ENCODE assay signal across 1 cellular context in genomic region chr16:81446318-81447275, GRCh38.
TF ChIP-seq lines count a peak whose summit lies in the region.

No MANE protein-coding gene starts in this region.

TF ChIP-seq in HepG2, 621 proteins besides CTCF, POLR2A, EP300 and RAD21 (continued from another document and continues in another):
- TF ChIP-seq ZNF776 (CRISPR knock-in tag; IDR thresholded peaks at IDR 0.05) = no peak
- no peak for TF ChIP-seq JARID2 (CRISPR knock-in tag; IDR thresholded peaks at IDR 0.05; ENCODE audit: insufficient replicate concordance)
- TF ChIP-seq ZNF350 (CRISPR knock-in tag; IDR thresholded peaks at IDR 0.05; ENCODE audit: borderline replicate concordance, low read depth) = no peak
- no peak; the same call in 1 of the 2 replicates for TF ChIP-seq ZNF609 (CRISPR knock-in tag; IDR thresholded peaks at IDR 0.05; ENCODE audit: borderline replicate concordance)
- TF ChIP-seq, protein P1, sequence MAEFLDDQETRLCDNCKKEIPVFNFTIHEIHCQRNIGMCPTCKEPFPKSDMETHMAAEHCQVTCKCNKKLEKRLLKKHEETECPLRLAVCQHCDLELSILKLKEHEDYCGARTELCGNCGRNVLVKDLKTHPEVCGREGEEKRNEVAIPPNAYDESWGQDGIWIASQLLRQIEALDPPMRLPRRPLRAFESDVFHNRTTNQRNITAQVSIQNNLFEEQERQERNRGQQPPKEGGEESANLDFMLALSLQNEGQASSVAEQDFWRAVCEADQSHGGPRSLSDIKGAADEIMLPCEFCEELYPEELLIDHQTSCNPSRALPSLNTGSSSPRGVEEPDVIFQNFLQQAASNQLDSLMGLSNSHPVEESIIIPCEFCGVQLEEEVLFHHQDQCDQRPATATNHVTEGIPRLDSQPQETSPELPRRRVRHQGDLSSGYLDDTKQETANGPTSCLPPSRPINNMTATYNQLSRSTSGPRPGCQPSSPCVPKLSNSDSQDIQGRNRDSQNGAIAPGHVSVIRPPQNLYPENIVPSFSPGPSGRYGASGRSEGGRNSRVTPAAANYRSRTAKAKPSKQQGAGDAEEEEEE (CRISPR knock-in tag; IDR thresholded peaks at IDR 0.05; ENCODE audit: borderline replicate concordance) = no peak
- TF ChIP-seq GTF2F1 (IDR thresholded peaks at IDR 0.05; ENCODE audit: low read length) = no peak
- no peak for TF ChIP-seq TARDBP (CRISPR knock-in tag; IDR thresholded peaks at IDR 0.05)
- TF ChIP-seq, protein P2, sequence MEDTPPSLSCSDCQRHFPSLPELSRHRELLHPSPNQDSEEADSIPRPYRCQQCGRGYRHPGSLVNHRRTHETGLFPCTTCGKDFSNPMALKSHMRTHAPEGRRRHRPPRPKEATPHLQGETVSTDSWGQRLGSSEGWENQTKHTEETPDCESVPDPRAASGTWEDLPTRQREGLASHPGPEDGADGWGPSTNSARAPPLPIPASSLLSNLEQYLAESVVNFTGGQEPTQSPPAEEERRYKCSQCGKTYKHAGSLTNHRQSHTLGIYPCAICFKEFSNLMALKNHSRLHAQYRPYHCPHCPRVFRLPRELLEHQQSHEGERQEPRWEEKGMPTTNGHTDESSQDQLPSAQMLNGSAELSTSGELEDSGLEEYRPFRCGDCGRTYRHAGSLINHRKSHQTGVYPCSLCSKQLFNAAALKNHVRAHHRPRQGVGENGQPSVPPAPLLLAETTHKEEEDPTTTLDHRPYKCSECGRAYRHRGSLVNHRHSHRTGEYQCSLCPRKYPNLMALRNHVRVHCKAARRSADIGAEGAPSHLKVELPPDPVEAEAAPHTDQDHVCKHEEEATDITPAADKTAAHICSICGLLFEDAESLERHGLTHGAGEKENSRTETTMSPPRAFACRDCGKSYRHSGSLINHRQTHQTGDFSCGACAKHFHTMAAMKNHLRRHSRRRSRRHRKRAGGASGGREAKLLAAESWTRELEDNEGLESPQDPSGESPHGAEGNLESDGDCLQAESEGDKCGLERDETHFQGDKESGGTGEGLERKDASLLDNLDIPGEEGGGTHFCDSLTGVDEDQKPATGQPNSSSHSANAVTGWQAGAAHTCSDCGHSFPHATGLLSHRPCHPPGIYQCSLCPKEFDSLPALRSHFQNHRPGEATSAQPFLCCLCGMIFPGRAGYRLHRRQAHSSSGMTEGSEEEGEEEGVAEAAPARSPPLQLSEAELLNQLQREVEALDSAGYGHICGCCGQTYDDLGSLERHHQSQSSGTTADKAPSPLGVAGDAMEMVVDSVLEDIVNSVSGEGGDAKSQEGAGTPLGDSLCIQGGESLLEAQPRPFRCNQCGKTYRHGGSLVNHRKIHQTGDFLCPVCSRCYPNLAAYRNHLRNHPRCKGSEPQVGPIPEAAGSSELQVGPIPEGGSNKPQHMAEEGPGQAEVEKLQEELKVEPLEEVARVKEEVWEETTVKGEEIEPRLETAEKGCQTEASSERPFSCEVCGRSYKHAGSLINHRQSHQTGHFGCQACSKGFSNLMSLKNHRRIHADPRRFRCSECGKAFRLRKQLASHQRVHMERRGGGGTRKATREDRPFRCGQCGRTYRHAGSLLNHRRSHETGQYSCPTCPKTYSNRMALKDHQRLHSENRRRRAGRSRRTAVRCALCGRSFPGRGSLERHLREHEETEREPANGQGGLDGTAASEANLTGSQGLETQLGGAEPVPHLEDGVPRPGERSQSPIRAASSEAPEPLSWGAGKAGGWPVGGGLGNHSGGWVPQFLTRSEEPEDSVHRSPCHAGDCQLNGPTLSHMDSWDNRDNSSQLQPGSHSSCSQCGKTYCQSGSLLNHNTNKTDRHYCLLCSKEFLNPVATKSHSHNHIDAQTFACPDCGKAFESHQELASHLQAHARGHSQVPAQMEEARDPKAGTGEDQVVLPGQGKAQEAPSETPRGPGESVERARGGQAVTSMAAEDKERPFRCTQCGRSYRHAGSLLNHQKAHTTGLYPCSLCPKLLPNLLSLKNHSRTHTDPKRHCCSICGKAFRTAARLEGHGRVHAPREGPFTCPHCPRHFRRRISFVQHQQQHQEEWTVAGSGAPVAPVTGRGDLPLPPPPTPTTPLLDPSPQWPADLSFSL (CRISPR knock-in tag; IDR thresholded peaks at IDR 0.05) = no peak
- no peak; the same call in 1 of the 2 replicates for TF ChIP-seq TAF1 (CRISPR knock-in tag; IDR thresholded peaks at IDR 0.05)
- TF ChIP-seq ZNF382 (CRISPR knock-in tag; IDR thresholded peaks at IDR 0.05; ENCODE audit: borderline replicate concordance) = no peak
- no peak; the same call in 1 of the 2 replicates for TF ChIP-seq HINFP (CRISPR knock-in tag; IDR thresholded peaks at IDR 0.05; ENCODE audit: low read depth)
- no peak for TF ChIP-seq ZNF574 (CRISPR knock-in tag; IDR thresholded peaks at IDR 0.05)
- no peak for TF ChIP-seq ZNF225 (CRISPR knock-in tag; IDR thresholded peaks at IDR 0.05)
- TF ChIP-seq AGO1 (IDR thresholded peaks at IDR 0.05; ENCODE audit: low read depth, low read length, poor library complexity, severe bottlenecking) = no peak
- TF ChIP-seq, protein P3, sequence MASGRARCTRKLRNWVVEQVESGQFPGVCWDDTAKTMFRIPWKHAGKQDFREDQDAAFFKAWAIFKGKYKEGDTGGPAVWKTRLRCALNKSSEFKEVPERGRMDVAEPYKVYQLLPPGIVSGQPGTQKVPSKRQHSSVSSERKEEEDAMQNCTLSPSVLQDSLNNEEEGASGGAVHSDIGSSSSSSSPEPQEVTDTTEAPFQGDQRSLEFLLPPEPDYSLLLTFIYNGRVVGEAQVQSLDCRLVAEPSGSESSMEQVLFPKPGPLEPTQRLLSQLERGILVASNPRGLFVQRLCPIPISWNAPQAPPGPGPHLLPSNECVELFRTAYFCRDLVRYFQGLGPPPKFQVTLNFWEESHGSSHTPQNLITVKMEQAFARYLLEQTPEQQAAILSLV (CRISPR knock-in tag; IDR thresholded peaks at IDR 0.05; ENCODE audit: borderline replicate concordance) = no peak
- no peak for TF ChIP-seq ZMYM3 (CRISPR knock-in tag; IDR thresholded peaks at IDR 0.05)
- no peak for TF ChIP-seq HHEX (CRISPR knock-in tag; IDR thresholded peaks at IDR 0.05)
- TF ChIP-seq TGIF2 (CRISPR knock-in tag; IDR thresholded peaks at IDR 0.05) = no peak
- no peak; the same call in 1 of the 2 replicates for TF ChIP-seq ZFP1 (CRISPR knock-in tag; IDR thresholded peaks at IDR 0.05)
- TF ChIP-seq ATF7-NPFF (CRISPR knock-in tag; IDR thresholded peaks at IDR 0.05; ENCODE audit: low read depth) = no peak
- 0 out of 2 replicates have a peak, but pooled peaks have one; percentile 66 for TF ChIP-seq HES4 (CRISPR knock-in tag; IDR thresholded peaks at IDR 0.05; ENCODE audit: borderline replicate concordance)
- TF ChIP-seq, protein P4, sequence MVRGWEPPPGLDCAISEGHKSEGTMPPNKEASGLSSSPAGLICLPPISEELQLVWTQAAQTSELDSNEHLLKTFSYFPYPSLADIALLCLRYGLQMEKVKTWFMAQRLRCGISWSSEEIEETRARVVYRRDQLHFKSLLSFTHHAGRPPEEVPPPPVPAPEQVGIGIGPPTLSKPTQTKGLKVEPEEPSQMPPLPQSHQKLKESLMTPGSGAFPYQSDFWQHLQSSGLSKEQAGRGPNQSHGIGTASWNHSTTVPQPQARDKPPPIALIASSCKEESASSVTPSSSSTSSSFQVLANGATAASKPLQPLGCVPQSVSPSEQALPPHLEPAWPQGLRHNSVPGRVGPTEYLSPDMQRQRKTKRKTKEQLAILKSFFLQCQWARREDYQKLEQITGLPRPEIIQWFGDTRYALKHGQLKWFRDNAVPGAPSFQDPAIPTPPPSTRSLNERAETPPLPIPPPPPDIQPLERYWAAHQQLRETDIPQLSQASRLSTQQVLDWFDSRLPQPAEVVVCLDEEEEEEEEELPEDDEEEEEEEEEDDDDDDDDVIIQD (CRISPR knock-in tag; IDR thresholded peaks at IDR 0.05; ENCODE audit: low read depth) = no peak
- TF ChIP-seq IKZF1 (IDR thresholded peaks at IDR 0.05) = no peak
- TF ChIP-seq ZNF280B (CRISPR knock-in tag; IDR thresholded peaks at IDR 0.05; ENCODE audit: borderline replicate concordance) = no peak
- no peak for TF ChIP-seq ATM (IDR thresholded peaks at IDR 0.05; ENCODE audit: borderline replicate concordance)
- TF ChIP-seq KAT8 (CRISPR knock-in tag; IDR thresholded peaks at IDR 0.05) = no peak; the same call in 1 of the 2 replicates
- TF ChIP-seq, protein P5, sequence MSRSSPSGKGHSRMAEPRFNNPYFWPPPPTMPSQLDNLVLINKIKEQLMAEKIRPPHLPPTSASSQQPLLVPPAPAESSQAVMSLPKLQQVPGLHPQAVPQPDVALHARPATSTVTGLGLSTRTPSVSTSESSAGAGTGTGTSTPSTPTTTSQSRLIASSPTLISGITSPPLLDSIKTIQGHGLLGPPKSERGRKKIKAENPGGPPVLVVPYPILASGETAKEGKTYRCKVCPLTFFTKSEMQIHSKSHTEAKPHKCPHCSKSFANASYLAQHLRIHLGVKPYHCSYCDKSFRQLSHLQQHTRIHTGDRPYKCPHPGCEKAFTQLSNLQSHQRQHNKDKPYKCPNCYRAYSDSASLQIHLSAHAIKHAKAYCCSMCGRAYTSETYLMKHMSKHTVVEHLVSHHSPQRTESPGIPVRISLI (CRISPR knock-in tag; IDR thresholded peaks at IDR 0.05; ENCODE audit: borderline replicate concordance) = no peak
- TF ChIP-seq GMEB1 (CRISPR knock-in tag; IDR thresholded peaks at IDR 0.05; ENCODE audit: borderline replicate concordance) = no peak
